35 cellular contexts compared by ENCODE assay signal in genomic region chr16:263944-264343, GRCh38. TPM values are rescaled to one million over a fixed set of nuclear protein-coding genes. Genes with fewer than 3 reads are reported as not detected.
"Had no signal": no experiment of that assay in that cellular context is flagged by ENCODE, and none has a peak within 500 bp of the region (broad histone marks: within the 10 kb centered on the region; RNA-seq: fewer than 3 reads in every experiment).

No MANE protein-coding gene starts in this region.

- H3K4me3 ChIP-seq: adrenal gland, body of pancreas, breast epithelium had no signal

- DNase-seq: activated B cell treated with CpG ODN at 0.5 μM for 24 hours; activated CD4-positive, alpha-beta memory T cell treated with anti-CD3 and anti-CD28 coated beads for 36 hours; activated CD4-positive, alpha-beta T cell treated with anti-CD3 and anti-CD28 coated beads for 4 hours; activated CD4-positive, alpha-beta T cell treated with anti-CD3 and anti-CD28 coated beads, Interleukin-2, amount 10 ng/mL, durations not matched to agents 24 days and 14 days; activated CD4-positive, alpha-beta T cell treated with anti-CD3 and anti-CD28 coated beads, Interleukin-2, amount 50 U/mL, for 1 hour; activated CD4-positive, alpha-beta T cell treated with anti-CD3 and anti-CD28 coated beads, Interleukin-2, amount 50 U/mL, for 4 hours; activated CD4-positive, CD25-positive, alpha-beta regulatory T cell treated with anti-CD3 and anti-CD28 coated beads, Interleukin-2, amount 50 U/mL, for 72 hours; activated CD8-positive, alpha-beta memory T cell treated with anti-CD3 and anti-CD28 coated beads, Interleukin-2, amount 50 U/mL, for 4 hours; activated CD8-positive, alpha-beta T cell treated with anti-CD3 and anti-CD28 coated beads for 36 hours; activated effector memory CD4-positive, alpha-beta T cell treated with anti-CD3 and anti-CD28 coated beads, Interleukin-2, amount 50 U/mL, for 16 hours; activated gamma-delta T cell treated with Interleukin-2 at 50 U/mL for 16 hours; activated naive CD4-positive, alpha-beta T cell; activated naive CD4-positive, alpha-beta T cell treated with anti-CD3 and anti-CD28 coated beads for 36 hours; activated naive CD4-positive, alpha-beta T cell treated with anti-CD3 and anti-CD28 coated beads, Interleukin-2, amount 50 U/mL, for 16 hours; activated naive CD8-positive, alpha-beta T cell treated with anti-CD3 and anti-CD28 coated beads for 36 hours; activated T-cell treated with anti-CD3 and anti-CD28 coated beads for 4 hours; activated T-cell treated with anti-CD3 and anti-CD28 coated beads, Interleukin-2, amount 50 U/mL, for 1 hour; activated T-cell treated with anti-CD3 and anti-CD28 coated beads, Interleukin-2, amount 50 U/mL, for 4 hours; activated T-cell treated with anti-CD3 and anti-CD28 coated beads, Interleukin-2, amount 50 U/mL, for 72 hours; adrenal gland; amniotic stem cell; aorta; body of pancreas; brain microvascular endothelial cell; central memory CD4-positive, alpha-beta T cell; T-cell; T-helper 17 cell had no signal

- H3K4me3 Mint-ChIP-seq: activated B cell treated with CpG ODN at 0.5 μM for 24 hours; activated CD4-positive, alpha-beta memory T cell treated with anti-CD3 and anti-CD28 coated beads for 36 hours; activated CD4-positive, alpha-beta T cell treated with anti-CD3 and anti-CD28 coated beads, Interleukin-2, amount 10 ng/mL, durations not matched to agents 24 days and 14 days; activated CD8-positive, alpha-beta T cell treated with anti-CD3 and anti-CD28 coated beads for 36 hours; activated naive CD4-positive, alpha-beta T cell treated with anti-CD3 and anti-CD28 coated beads for 36 hours; activated naive CD8-positive, alpha-beta T cell treated with anti-CD3 and anti-CD28 coated beads for 36 hours; activated T-cell treated with anti-CD3 and anti-CD28 coated beads, Interleukin-2, amount 50 U/mL, for 4 hours; activated T-cell treated with anti-CD3 and anti-CD28 coated beads, Interleukin-2, amount 50 U/mL, for 72 hours; activated T-helper 1 cell treated with anti-CD3 and anti-CD28 coated beads, Interleukin-12 subunit alpha, Interleukin-12 subunit beta, Interleukin-2, Interleukin-4 antibody, amounts not matched to agents 30 ng/mL and 10 ng/mL and 1 ng/mL, durations not matched to agents 14 hours and 24 hours and 36 hours; activated T-helper 17 cell treated with anti-CD3 and anti-CD28 coated beads, Interleukin-2, amount 50 U/mL, for 72 hours; T-cell; T-helper 17 cell had no signal

- H3K4me1 ChIP-seq: adrenal gland, breast epithelium had no signal

- H3K27me3 ChIP-seq: adrenal gland, body of pancreas, brain microvascular endothelial cell, breast epithelium had no signal

- H3K4me1 Mint-ChIP-seq: activated B cell treated with CpG ODN at 0.5 μM for 24 hours; activated CD4-positive, alpha-beta T cell treated with anti-CD3 and anti-CD28 coated beads, Interleukin-2, amount 10 ng/mL, durations not matched to agents 24 days and 14 days had no signal

- H3K9me3 Mint-ChIP-seq: activated B cell treated with CpG ODN at 0.5 μM for 24 hours; activated CD4-positive, alpha-beta memory T cell treated with anti-CD3 and anti-CD28 coated beads for 36 hours; activated CD4-positive, alpha-beta T cell treated with anti-CD3 and anti-CD28 coated beads, Interleukin-2, amount 10 ng/mL, durations not matched to agents 24 days and 14 days; activated CD8-positive, alpha-beta T cell treated with anti-CD3 and anti-CD28 coated beads for 36 hours; activated naive CD4-positive, alpha-beta T cell treated with anti-CD3 and anti-CD28 coated beads for 36 hours; activated naive CD8-positive, alpha-beta T cell treated with anti-CD3 and anti-CD28 coated beads for 36 hours; activated T-cell treated with anti-CD3 and anti-CD28 coated beads, Interleukin-2, amount 50 U/mL, for 4 hours; activated T-helper 1 cell treated with anti-CD3 and anti-CD28 coated beads, Interleukin-12 subunit alpha, Interleukin-12 subunit beta, Interleukin-2, Interleukin-4 antibody, amounts not matched to agents 30 ng/mL and 10 ng/mL and 1 ng/mL, durations not matched to agents 14 hours and 24 hours and 36 hours; activated T-helper 17 cell treated with anti-CD3 and anti-CD28 coated beads, Interleukin-2, amount 50 U/mL, for 72 hours; T-cell had no signal

- H3K27ac ChIP-seq: adrenal gland, body of pancreas, brain microvascular endothelial cell, breast epithelium, VCaP had no signal

- H3K36me3 Mint-ChIP-seq: activated naive CD4-positive, alpha-beta T cell treated with anti-CD3 and anti-CD28 coated beads, Interleukin-2, amount 50 U/mL, for 72 hours had no signal

- H3K27me3 Mint-ChIP-seq: activated B cell treated with CpG ODN at 0.5 μM for 24 hours; activated CD4-positive, alpha-beta memory T cell treated with anti-CD3 and anti-CD28 coated beads for 36 hours; activated CD4-positive, alpha-beta T cell treated with anti-CD3 and anti-CD28 coated beads, Interleukin-2, amount 10 ng/mL, durations not matched to agents 24 days and 14 days; activated CD8-positive, alpha-beta T cell treated with anti-CD3 and anti-CD28 coated beads for 36 hours; activated naive CD8-positive, alpha-beta T cell treated with anti-CD3 and anti-CD28 coated beads for 36 hours; activated T-helper 17 cell treated with anti-CD3 and anti-CD28 coated beads, Interleukin-2, amount 50 U/mL, for 72 hours; T-cell; T-helper 17 cell had no signal

- ATAC-seq: activated CD8-positive, alpha-beta T cell treated with anti-CD3 and anti-CD28 coated beads for 36 hours; activated naive CD4-positive, alpha-beta T cell treated with anti-CD3 and anti-CD28 coated beads, Interleukin-2, amount 50 U/mL, for 72 hours; activated T-cell treated with anti-CD3 and anti-CD28 coated beads, Interleukin-2, amount 50 U/mL, for 4 hours; activated T-cell treated with anti-CD3 and anti-CD28 coated beads, Interleukin-2, amount 50 U/mL, for 72 hours; activated T-helper 17 cell treated with anti-CD3 and anti-CD28 coated beads, Interleukin-2, amount 50 U/mL, for 72 hours; body of pancreas; T-cell; T-helper 17 cell had no signal

- H3K9me3 ChIP-seq: adrenal gland, body of pancreas, breast epithelium had no signal

- H3K27ac Mint-ChIP-seq: activated B cell treated with CpG ODN at 0.5 μM for 24 hours; activated CD4-positive, alpha-beta memory T cell treated with anti-CD3 and anti-CD28 coated beads for 36 hours; activated CD4-positive, alpha-beta T cell treated with anti-CD3 and anti-CD28 coated beads, Interleukin-2, amount 10 ng/mL, durations not matched to agents 24 days and 14 days; activated CD8-positive, alpha-beta T cell treated with anti-CD3 and anti-CD28 coated beads for 36 hours; activated naive CD4-positive, alpha-beta T cell treated with anti-CD3 and anti-CD28 coated beads for 36 hours; activated naive CD4-positive, alpha-beta T cell treated with anti-CD3 and anti-CD28 coated beads, Interleukin-2, amount 50 U/mL, for 72 hours; activated naive CD8-positive, alpha-beta T cell treated with anti-CD3 and anti-CD28 coated beads for 36 hours; activated T-cell treated with anti-CD3 and anti-CD28 coated beads, Interleukin-2, amount 50 U/mL, for 72 hours; activated T-helper 1 cell treated with anti-CD3 and anti-CD28 coated beads, Interleukin-12 subunit alpha, Interleukin-12 subunit beta, Interleukin-2, Interleukin-4 antibody, amounts not matched to agents 30 ng/mL and 10 ng/mL and 1 ng/mL, durations not matched to agents 14 hours and 24 hours and 36 hours; activated T-helper 17 cell treated with anti-CD3 and anti-CD28 coated beads, Interleukin-2, amount 50 U/mL, for 72 hours; T-cell; T-helper 17 cell had no signal

RNA-seq across cellular contexts. Expression of gene RGS11, which starts 11.8 kb away (rescaled TPM):
- total RNA-seq: activated B cell treated with CpG ODN at 0.5 μM for 24 hours; activated CD8-positive, alpha-beta T cell treated with anti-CD3 and anti-CD28 coated beads for 36 hours; activated naive CD8-positive, alpha-beta T cell treated with anti-CD3 and anti-CD28 coated beads for 36 hours; T-helper 17 cell had no signal

RNA-seq across cellular contexts. Expression of gene ARHGDIG, which starts 16.4 kb away (rescaled TPM):
- total RNA-seq: activated B cell treated with CpG ODN at 0.5 μM for 24 hours; activated CD4-positive, alpha-beta memory T cell treated with anti-CD3 and anti-CD28 coated beads for 36 hours; activated CD4-positive, alpha-beta T cell treated with anti-CD3 and anti-CD28 coated beads, Interleukin-2, amount 10 ng/mL, durations not matched to agents 24 days and 14 days; activated CD8-positive, alpha-beta memory T cell treated with anti-CD3 and anti-CD28 coated beads for 36 hours; activated CD8-positive, alpha-beta T cell treated with anti-CD3 and anti-CD28 coated beads for 36 hours; activated naive CD4-positive, alpha-beta T cell treated with anti-CD3 and anti-CD28 coated beads for 36 hours; activated naive CD4-positive, alpha-beta T cell treated with anti-CD3 and anti-CD28 coated beads, Interleukin-2, amount 50 U/mL, for 72 hours; activated naive CD8-positive, alpha-beta T cell treated with anti-CD3 and anti-CD28 coated beads for 36 hours; activated T-cell treated with anti-CD3 and anti-CD28 coated beads, Interleukin-2, amount 50 U/mL, for 4 hours; activated T-helper 1 cell treated with anti-CD3 and anti-CD28 coated beads, Interleukin-12 subunit alpha, Interleukin-12 subunit beta, Interleukin-2, Interleukin-4 antibody, amounts not matched to agents 30 ng/mL and 10 ng/mL and 1 ng/mL, durations not matched to agents 14 hours and 24 hours and 36 hours; activated T-helper 17 cell treated with anti-CD3 and anti-CD28 coated beads, Interleukin-2, amount 50 U/mL, for 72 hours; T-helper 1 cell treated with Interleukin-12 subunit alpha and Interleukin-12 subunit beta and Interleukin-4 antibody, amounts not matched to agents 30 ng/mL and 1 ng/mL, for 36 hours; T-helper 17 cell; T-helper 2 cell treated with Interferon-gamma antibody and Interleukin-4, amounts not matched to agents 100 ng/mL and 5 ng/mL, for 36 hours had no signal

RNA-seq across cellular contexts. Expression of gene PDIA2, which starts 19.0 kb away (rescaled TPM):
- total RNA-seq: activated B cell treated with CpG ODN at 0.5 μM for 24 hours; activated CD4-positive, alpha-beta memory T cell treated with anti-CD3 and anti-CD28 coated beads for 36 hours; activated CD4-positive, alpha-beta T cell treated with anti-CD3 and anti-CD28 coated beads, Interleukin-2, amount 10 ng/mL, durations not matched to agents 24 days and 14 days; activated CD8-positive, alpha-beta memory T cell treated with anti-CD3 and anti-CD28 coated beads for 36 hours; activated CD8-positive, alpha-beta T cell treated with anti-CD3 and anti-CD28 coated beads for 36 hours; activated naive CD4-positive, alpha-beta T cell treated with anti-CD3 and anti-CD28 coated beads for 36 hours; activated naive CD4-positive, alpha-beta T cell treated with anti-CD3 and anti-CD28 coated beads, Interleukin-2, amount 50 U/mL, for 72 hours; activated naive CD8-positive, alpha-beta T cell treated with anti-CD3 and anti-CD28 coated beads for 36 hours; activated T-cell treated with anti-CD3 and anti-CD28 coated beads, Interleukin-2, amount 50 U/mL, for 4 hours; activated T-helper 1 cell treated with anti-CD3 and anti-CD28 coated beads, Interleukin-12 subunit alpha, Interleukin-12 subunit beta, Interleukin-2, Interleukin-4 antibody, amounts not matched to agents 30 ng/mL and 10 ng/mL and 1 ng/mL, durations not matched to agents 14 hours and 24 hours and 36 hours; activated T-helper 17 cell treated with anti-CD3 and anti-CD28 coated beads, Interleukin-2, amount 50 U/mL, for 72 hours; breast epithelium; T-helper 1 cell treated with Interleukin-12 subunit alpha and Interleukin-12 subunit beta and Interleukin-4 antibody, amounts not matched to agents 30 ng/mL and 1 ng/mL, for 36 hours; T-helper 2 cell treated with Interferon-gamma antibody and Interleukin-4, amounts not matched to agents 100 ng/mL and 5 ng/mL, for 36 hours had no signal
